24 cellular contexts compared by ENCODE assay signal in the genomic region with DNA sequence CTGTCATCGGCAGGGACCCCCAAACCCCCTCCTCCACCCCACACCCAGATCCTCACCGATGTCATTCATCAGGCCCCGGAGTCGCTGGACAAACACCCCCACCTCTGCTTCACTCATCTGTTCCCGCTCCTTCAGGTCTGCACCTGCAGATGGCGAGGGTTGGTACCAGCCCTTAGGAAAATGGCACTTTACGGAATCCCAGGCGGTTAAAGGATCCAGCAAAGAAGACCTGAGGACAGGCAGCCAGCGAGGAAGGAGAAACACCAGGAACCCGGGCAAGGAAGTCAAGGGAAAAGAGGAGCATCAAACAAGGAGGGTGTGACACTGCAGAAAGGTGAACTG. TPM values are rescaled to one million over a fixed set of nuclear protein-coding genes. Genes with fewer than 3 reads are reported as not detected.
DNase-seq lines count a peak whose midpoint lies in the region; ATAC-seq, FAIRE-seq and TF ChIP-seq lines count a peak whose summit lies in the region.
"Had no signal": no experiment of that assay in that cellular context is flagged by ENCODE, and none has a peak within 500 bp of the region (broad histone marks: within the 10 kb centered on the region; RNA-seq: fewer than 3 reads in every experiment).

No MANE protein-coding gene starts in this region.

- CTCF ChIA-PET in HepG2 (lab: Yijun Ruan, JAX; ENCODE audit: low intra/inter-chr PET ratio, low total read pairs), result no interaction called here

- no peak for DNase-seq in activated CD4-positive, alpha-beta T cell treated with anti-CD3 and anti-CD28 coated beads, Interleukin-2, amount 10 ng/mL, durations not matched to agents 24 days and 14 days
- no peak for DNase-seq in activated CD4-positive, alpha-beta T cell treated with anti-CD3 and anti-CD28 coated beads, Interleukin-2, amount 50 U/mL, for 4 hours
- no peak for DNase-seq in HepG2 (ENCODE audit: low spot score)
- DNase-seq in mesenteric fat pad (ENCODE audit: low spot score), result peak; percentile 51
- DNase-seq in NCI-H748 treated with DMSO at 0.1 percent for 48 hours (lab: John Stamatoyannopoulos, UW), result no peak
- DNase-seq in COR-L47 (lab: John Stamatoyannopoulos, UW), result no peak
- DNase-seq: CD4-positive, CD25-positive, alpha-beta regulatory T cell; CD8-positive, alpha-beta T cell; DMS 273 treated with DMSO at 0.1 percent for 48 hours; DMS79; GDM1; GOT3; HCEC 1CT had no signal

- H3K4me3 ChIP-seq in liver (ENCODE audit: low read depth in 1 of 3, low read length in 3 of 3) (no peak overlapping the region), HepG2 (replicated peaks in 1 of 3; ENCODE audit: insufficient read depth in 1 of 3, low read depth in 2 of 3, low read length in 3 of 3) (no peak overlapping the region)
- H3K4me3 ChIP-seq: BLaER1, GM12878 had no signal

- FAIRE-seq in HepG2 (lab: Jason Lieb, UNC), result no peak
- FAIRE-seq: A204.1, D721Med, GM12878, GM19239, H54 had no signal

- no peak for TF ChIP-seq RAD21 in liver (IDR thresholded peaks at IDR 0.05)
- no peak for TF ChIP-seq RAD21 in HepG2 (CRISPR knock-in tag; IDR thresholded peaks at IDR 0.05)

- no peaks in the 10 kb centered on the region for H3K9me3 Mint-ChIP-seq in activated CD4-positive, alpha-beta T cell treated with anti-CD3 and anti-CD28 coated beads, Interleukin-2, amount 10 ng/mL, durations not matched to agents 24 days and 14 days
- H3K9me3 Mint-ChIP-seq: CD4-positive, CD25-positive, alpha-beta regulatory T cell; CD8-positive, alpha-beta T cell had no signal

- BruUV-seq in HepG2 (replicated peaks; lab: Mats Ljungman, UMichigan), result no TSS peak

- TF ChIP-seq EP300 in HepG2 (IDR thresholded peaks at IDR 0.05; ENCODE audit: low read depth in 2 of 2, low read length in 2 of 2) (no peak), HepG2 (CRISPR knock-in tag; IDR thresholded peaks at IDR 0.05; ENCODE audit: borderline replicate concordance) (no peak)

- H3K36me3 Mint-ChIP-seq in activated CD4-positive, alpha-beta T cell treated with anti-CD3 and anti-CD28 coated beads, Interleukin-2, amount 10 ng/mL, durations not matched to agents 24 days and 14 days (ENCODE audit: low read depth), result peaks cover 3% of the 10 kb centered on the region

- no peaks in the 10 kb centered on the region for H3K27me3 Mint-ChIP-seq in activated CD4-positive, alpha-beta T cell treated with anti-CD3 and anti-CD28 coated beads, Interleukin-2, amount 10 ng/mL, durations not matched to agents 24 days and 14 days
- H3K27me3 Mint-ChIP-seq: B cell; CD4-positive, CD25-positive, alpha-beta regulatory T cell had no signal

- TF ChIP-seq CTCF in liver (IDR thresholded peaks at IDR 0.05; ENCODE audit: low read depth, low read length, missing input control), result no peak
- no peak for TF ChIP-seq CTCF in HepG2 (CRISPR knock-in tag; IDR thresholded peaks at IDR 0.05)

- H3K9ac ChIP-seq in liver (ENCODE audit: low read depth in 1 of 2, low read length in 2 of 2) (no peak overlapping the region), HepG2 (ENCODE audit: insufficient read depth, low read depth, low read length) (no peak overlapping the region)
- H3K9ac ChIP-seq: BLaER1 had no signal

- ATAC-seq in HepG2, result no peak
- ATAC-seq in HG03097 (IDR thresholded peaks at IDR 0.05; ENCODE audit: low FRiP score, unreplicated experiment), result no peak
- ATAC-seq: CD8-positive, alpha-beta T cell; GM12878 had no signal

- H3K27ac ChIP-seq in liver (ENCODE audit: low read depth in 1 of 2, low read length in 2 of 2) (peak overlapping the region; percentile 1 to 63), HepG2 (ENCODE audit: extremely low read length, insufficient read depth, low read length) (no peak overlapping the region)
- H3K27ac ChIP-seq: 22Rv1, BLaER1, C4-2B had no signal

- H3K9me3 ChIP-seq in liver (ENCODE audit: control insufficient read depth in 4 of 4, low read length in 3 of 4) (no peaks in the 10 kb centered on the region), HepG2 (ENCODE audit: low read length) (no peaks in the 10 kb centered on the region)
- H3K9me3 ChIP-seq: BLaER1 had no signal

- H3K27me3 ChIP-seq in liver (ENCODE audit: control insufficient read depth in 4 of 4, insufficient read depth in 4 of 4, low read length in 3 of 4), result no peaks in the 10 kb centered on the region
- H3K27me3 ChIP-seq in HepG2 (ENCODE audit: control insufficient read depth in 1 of 2, insufficient read depth in 2 of 2, low read length in 2 of 2), result no peaks in the 10 kb centered on the region
- H3K27me3 ChIP-seq: BLaER1 had no signal

- no peaks in the 10 kb centered on the region for H3K79me2 ChIP-seq in HepG2 (ENCODE audit: insufficient read depth, low read length)

- TF ChIP-seq POLR2A in HepG2 (IDR thresholded peaks at IDR 0.05; ENCODE audit: insufficient read depth in 1 of 2, low read depth in 2 of 2, low read length in 2 of 2), result no peak

- H3K4me1 ChIP-seq in liver (ENCODE audit: control insufficient read depth in 4 of 4, insufficient read depth in 4 of 4, low read length in 3 of 4) (peaks cover 19 to 80% (median 62%) of the 10 kb centered on the region in 4 donors), HepG2 (ENCODE audit: insufficient read depth, low read length) (peaks cover 18% of the 10 kb centered on the region)

- no peak overlapping the region for H3K4me3 Mint-ChIP-seq in activated CD4-positive, alpha-beta T cell treated with anti-CD3 and anti-CD28 coated beads, Interleukin-2, amount 10 ng/mL, durations not matched to agents 24 days and 14 days
- H3K4me3 Mint-ChIP-seq: B cell; CD8-positive, alpha-beta T cell had no signal

- peaks cover 2% of the 10 kb centered on the region for H3K4me1 Mint-ChIP-seq in activated CD4-positive, alpha-beta T cell treated with anti-CD3 and anti-CD28 coated beads, Interleukin-2, amount 10 ng/mL, durations not matched to agents 24 days and 14 days
- H3K4me1 Mint-ChIP-seq: B cell; CD4-positive, CD25-positive, alpha-beta regulatory T cell had no signal

- H3K4me2 ChIP-seq in HepG2 (ENCODE audit: low read depth, low read length), result no peak overlapping the region
- H3K4me2 ChIP-seq: BLaER1 had no signal

- intact Hi-C loops in activated CD4-positive, alpha-beta T cell treated with anti-CD3 and anti-CD28 coated beads, Interleukin-2, amount 10 ng/mL, durations not matched to agents 24 days and 14 days (cut with micrococcal nuclease), result loop anchor here (5.0 kb wide), 1 partner anchor 275 kb away; no protein-coding TSS in a partner anchor
- intact Hi-C loops in HepG2 (cut with micrococcal nuclease; ENCODE audit: unreplicated experiment), result no loop called here

- no peaks in the 10 kb centered on the region for H4K20me1 ChIP-seq in HepG2 (ENCODE audit: insufficient read depth, low read length)
- H4K20me1 ChIP-seq: BLaER1 had no signal

- peak overlapping the region; percentile 60 for H3K27ac Mint-ChIP-seq in activated CD4-positive, alpha-beta T cell treated with anti-CD3 and anti-CD28 coated beads, Interleukin-2, amount 10 ng/mL, durations not matched to agents 24 days and 14 days
- H3K27ac Mint-ChIP-seq: B cell; CD4-positive, CD25-positive, alpha-beta regulatory T cell; CD8-positive, alpha-beta T cell had no signal

- POLR2A ChIA-PET in HepG2 (lab: Yijun Ruan, JAX), result no interaction called here

- in situ Hi-C loops in HepG2 (cut with HindIII; ENCODE audit: extremely low pct_ligation_motif_present, low pct_unique_long_range_greater_than_20kb), result no loop called here

- peaks cover 0 to 14% (median 3%) of the 10 kb centered on the region in 4 donors for H3K36me3 ChIP-seq in liver (ENCODE audit: control insufficient read depth in 4 of 4, insufficient read depth in 3 of 4, low read depth in 1 of 4, low read length in 3 of 4)
- H3K36me3 ChIP-seq in HepG2 (replicated peaks in 1 of 2; ENCODE audit: control insufficient read depth in 1 of 2, insufficient read depth in 2 of 2, low read length in 2 of 2), result peaks cover 4 to 9% of the 10 kb centered on the region in 2 experiments; a peak in 3 of 5 replicates
- H3K36me3 ChIP-seq: BLaER1 had no signal

- WGBS in liver, result 90% methylated on average over 10 of the region's 10 CpGs
- WGBS in HepG2 (ENCODE audit: low lambda C conversion rate), result 99% methylated on average over 9 of the region's 10 CpGs

- H2AFZ ChIP-seq in HepG2 (ENCODE audit: low read length), result no peak overlapping the region

RNA-seq across cellular contexts. Expression of a gene that starts 13.8 kb away (rescaled TPM):
- 56.6 and 59.0 TPM in 2 replicates for total RNA-seq in activated CD4-positive, alpha-beta T cell treated with anti-CD3 and anti-CD28 coated beads, Interleukin-2, amount 10 ng/mL, durations not matched to agents 24 days and 14 days
- 100 to 1,000 TPM in 1 of 2 donors, 10 to 100 TPM in 1; 37.8 to 591 TPM for total RNA-seq in liver
- polyA plus RNA-seq in liver, result 100 to 1,000 TPM; 269 to 302 TPM
- total RNA-seq in HepG2 (2016; rRNA removed; fragmentation: Illumina TruSeq; extraction: Trizol), result 27.3 and 48.1 TPM in 2 replicates
- total RNA-seq in HepG2 (2016; cell fraction: cytosol; rRNA removed; fragmentation: Illumina TruSeq; extraction: Trizol; ENCODE audit: low read depth), result 14.4 and 15.0 TPM in 2 replicates
- 24.1 and 48.7 TPM in 2 replicates for total RNA-seq in HepG2 (2016; cell fraction: insoluble cytoplasmic fraction; rRNA removed; fragmentation: Illumina TruSeq; extraction: Trizol)
- total RNA-seq in HepG2 (2016; cell fraction: membrane; rRNA removed; fragmentation: Illumina TruSeq; extraction: Trizol), result 27.6 and 28.1 TPM in 2 replicates
- total RNA-seq in HepG2 (2016; cell fraction: nucleus; rRNA removed; fragmentation: Illumina TruSeq; extraction: Trizol), result 47.0 and 57.5 TPM in 2 replicates
- 90.3 and 107 TPM in 2 replicates for polyA plus RNA-seq in HepG2 (2011; rRNA removed)
- 28.8 and 33.6 TPM in 2 replicates for polyA plus RNA-seq in HepG2 (2011; cell fraction: cytosol; rRNA removed)
- polyA plus RNA-seq in HepG2 (2011; cell fraction: nucleus; rRNA removed), result 324 and 383 TPM in 2 replicates
- polyA plus RNA-seq in HepG2 (2012), result 92.3 and 94.6 TPM in 2 replicates
- 10.1 and 14.1 TPM in 2 replicates for polyA plus RNA-seq in HepG2 (2016; cell fraction: cytosol; fragmentation: Illumina TruSeq; extraction: Trizol; ENCODE audit: low read depth)
- polyA plus RNA-seq in HepG2 (2016; cell fraction: insoluble cytoplasmic fraction; fragmentation: Illumina TruSeq; extraction: Trizol; ENCODE audit: low read depth), result 25.0 and 28.2 TPM in 2 replicates
- 15.4 and 18.5 TPM in 2 replicates for polyA plus RNA-seq in HepG2 (2016; cell fraction: membrane; fragmentation: Illumina TruSeq; extraction: Trizol; ENCODE audit: low read depth)
- 222 and 224 TPM in 2 replicates for polyA plus RNA-seq in HepG2 (2016; cell fraction: nucleus; fragmentation: Illumina TruSeq; extraction: Trizol; ENCODE audit: insufficient read depth, low read depth)
- 2.4 and 35.6 TPM in 2 replicates for polyA minus RNA-seq in HepG2 (2011; rRNA and poly(A)+ RNA removed; ENCODE audit: low replicate concordance)
- 5.5 and 7.3 TPM in 2 replicates for polyA minus RNA-seq in HepG2 (2011; cell fraction: cytosol; rRNA and poly(A)+ RNA removed)
- polyA minus RNA-seq in HepG2 (2011; cell fraction: nucleus; rRNA and poly(A)+ RNA removed), result 75.6 and 105 TPM in 2 replicates
- 105 TPM for total RNA-seq in mesenteric fat pad

RNA-seq across cellular contexts. Expression of a gene that starts 19.3 kb away (rescaled TPM):
- 60.3 and 61.7 TPM in 2 replicates for total RNA-seq in activated CD4-positive, alpha-beta T cell treated with anti-CD3 and anti-CD28 coated beads, Interleukin-2, amount 10 ng/mL, durations not matched to agents 24 days and 14 days
- 100 to 1,000 TPM; 122 to 811 TPM for total RNA-seq in liver
- polyA plus RNA-seq in liver, result 100 to 1,000 TPM; 330 to 727 TPM
- 133 and 215 TPM in 2 replicates for total RNA-seq in HepG2 (2016; rRNA removed; fragmentation: Illumina TruSeq; extraction: Trizol)
- total RNA-seq in HepG2 (2016; cell fraction: cytosol; rRNA removed; fragmentation: Illumina TruSeq; extraction: Trizol; ENCODE audit: low read depth), result 13.3 and 15.9 TPM in 2 replicates
- 133 and 225 TPM in 2 replicates for total RNA-seq in HepG2 (2016; cell fraction: insoluble cytoplasmic fraction; rRNA removed; fragmentation: Illumina TruSeq; extraction: Trizol)
- 33.4 and 38.1 TPM in 2 replicates for total RNA-seq in HepG2 (2016; cell fraction: membrane; rRNA removed; fragmentation: Illumina TruSeq; extraction: Trizol)
- total RNA-seq in HepG2 (2016; cell fraction: nucleus; rRNA removed; fragmentation: Illumina TruSeq; extraction: Trizol), result 54.5 and 57.0 TPM in 2 replicates
- 45.6 and 59.0 TPM in 2 replicates for polyA plus RNA-seq in HepG2 (2011; rRNA removed)
- 21.7 and 41.8 TPM in 2 replicates for polyA plus RNA-seq in HepG2 (2011; cell fraction: cytosol; rRNA removed)
- 11.2 and 21.2 TPM in 2 replicates for polyA plus RNA-seq in HepG2 (2011; cell fraction: nucleus; rRNA removed)
- polyA plus RNA-seq in HepG2 (2012), result 88.5 and 194 TPM in 2 replicates
- polyA plus RNA-seq in HepG2 (2016; cell fraction: cytosol; fragmentation: Illumina TruSeq; extraction: Trizol; ENCODE audit: low read depth), result 12.4 and 13.4 TPM in 2 replicates
- polyA plus RNA-seq in HepG2 (2016; cell fraction: insoluble cytoplasmic fraction; fragmentation: Illumina TruSeq; extraction: Trizol; ENCODE audit: low read depth), result 220 and 248 TPM in 2 replicates
- 28.4 and 29.4 TPM in 2 replicates for polyA plus RNA-seq in HepG2 (2016; cell fraction: membrane; fragmentation: Illumina TruSeq; extraction: Trizol; ENCODE audit: low read depth)
- 75.9 and 81.4 TPM in 2 replicates for polyA plus RNA-seq in HepG2 (2016; cell fraction: nucleus; fragmentation: Illumina TruSeq; extraction: Trizol; ENCODE audit: insufficient read depth, low read depth)
- 12.4 and 19.8 TPM in 2 replicates for polyA minus RNA-seq in HepG2 (2011; rRNA and poly(A)+ RNA removed; ENCODE audit: low replicate concordance)
- polyA minus RNA-seq in HepG2 (2011; cell fraction: cytosol; rRNA and poly(A)+ RNA removed), result 30.3 and 35.0 TPM in 2 replicates
- 32.4 and 42.5 TPM in 2 replicates for polyA minus RNA-seq in HepG2 (2011; cell fraction: nucleus; rRNA and poly(A)+ RNA removed)
- 153 TPM for total RNA-seq in mesenteric fat pad
